In the genomic region with DNA sequence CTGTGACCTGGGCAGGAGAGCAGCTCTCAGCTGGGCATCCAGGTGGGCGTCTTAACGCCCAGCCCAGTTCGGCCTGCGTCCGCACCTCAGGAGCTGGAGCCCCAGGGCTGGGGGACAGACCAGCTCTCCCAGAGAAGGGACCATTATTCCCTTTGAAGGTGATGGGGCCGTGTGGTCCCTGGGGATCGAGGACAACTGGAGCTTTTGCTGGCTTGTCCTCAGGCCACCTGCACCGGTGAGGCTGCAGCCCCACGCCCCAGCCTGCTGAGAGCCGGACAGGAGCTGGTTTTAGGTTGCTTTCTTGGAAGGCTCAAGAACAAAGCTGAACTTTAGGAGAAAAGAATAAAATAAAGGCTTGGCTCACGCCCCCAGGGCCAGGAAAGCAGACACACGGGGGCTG, we compare ENCODE assay signal across 2 cellular contexts.
TF ChIP-seq lines count a peak whose summit lies in the region.

No MANE protein-coding gene starts in this region.

TF ChIP-seq in SK-N-SH, 30 proteins besides CTCF, POLR2A, EP300 and RAD21:
- TF ChIP-seq, protein P1, sequence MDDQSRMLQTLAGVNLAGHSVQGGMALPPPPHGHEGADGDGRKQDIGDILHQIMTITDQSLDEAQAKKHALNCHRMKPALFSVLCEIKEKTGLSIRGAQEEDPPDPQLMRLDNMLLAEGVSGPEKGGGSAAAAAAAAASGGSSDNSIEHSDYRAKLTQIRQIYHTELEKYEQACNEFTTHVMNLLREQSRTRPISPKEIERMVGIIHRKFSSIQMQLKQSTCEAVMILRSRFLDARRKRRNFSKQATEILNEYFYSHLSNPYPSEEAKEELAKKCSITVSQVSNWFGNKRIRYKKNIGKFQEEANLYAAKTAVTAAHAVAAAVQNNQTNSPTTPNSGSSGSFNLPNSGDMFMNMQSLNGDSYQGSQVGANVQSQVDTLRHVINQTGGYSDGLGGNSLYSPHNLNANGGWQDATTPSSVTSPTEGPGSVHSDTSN (IDR thresholded peaks at IDR 0.05) = no peak
- TF ChIP-seq MEF2A (IDR thresholded peaks at IDR 0.05; ENCODE audit: borderline replicate concordance, low read depth) = no peak
- no peak for TF ChIP-seq TEAD4 (IDR thresholded peaks at IDR 0.05; ENCODE audit: borderline replicate concordance, insufficient read depth)
- no peak for TF ChIP-seq RXRA (IDR thresholded peaks at IDR 0.05; ENCODE audit: borderline replicate concordance, low read depth)
- TF ChIP-seq ELF1 (IDR thresholded peaks at IDR 0.05) = no peak
- no peak for TF ChIP-seq FOXJ3 (CRISPR knock-in tag; IDR thresholded peaks at IDR 0.05)
- no peak for TF ChIP-seq NFIC (IDR thresholded peaks at IDR 0.05; ENCODE audit: borderline replicate concordance)
- TF ChIP-seq, protein P2, sequence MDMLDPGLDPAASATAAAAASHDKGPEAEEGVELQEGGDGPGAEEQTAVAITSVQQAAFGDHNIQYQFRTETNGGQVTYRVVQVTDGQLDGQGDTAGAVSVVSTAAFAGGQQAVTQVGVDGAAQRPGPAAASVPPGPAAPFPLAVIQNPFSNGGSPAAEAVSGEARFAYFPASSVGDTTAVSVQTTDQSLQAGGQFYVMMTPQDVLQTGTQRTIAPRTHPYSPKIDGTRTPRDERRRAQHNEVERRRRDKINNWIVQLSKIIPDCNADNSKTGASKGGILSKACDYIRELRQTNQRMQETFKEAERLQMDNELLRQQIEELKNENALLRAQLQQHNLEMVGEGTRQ (IDR thresholded peaks at IDR 0.05; ENCODE audit: borderline replicate concordance, low read depth, low read length) = no peak
- TF ChIP-seq SIN3A (IDR thresholded peaks at IDR 0.05; ENCODE audit: borderline replicate concordance, low read depth, low read length) = no peak
- no peak for TF ChIP-seq REST (IDR thresholded peaks at IDR 0.05; ENCODE audit: low read depth, low read length)
- no peak for TF ChIP-seq FOSL2 (IDR thresholded peaks at IDR 0.05; ENCODE audit: borderline replicate concordance, low read depth)
- no peak for TF ChIP-seq CHD2 (IDR thresholded peaks at IDR 0.05; ENCODE audit: low read length, partially characterized antibody)
- TF ChIP-seq GABPA (IDR thresholded peaks at IDR 0.05; ENCODE audit: low read depth) = no peak

TF ChIP-seq in SK-N-SH treated with all-trans-retinoic acid at 6 μM for 48 hours, 23 proteins besides CTCF, POLR2A, EP300 and RAD21:
- TF ChIP-seq ARNTL (CRISPR knock-in tag; IDR thresholded peaks at IDR 0.05; ENCODE audit: borderline replicate concordance, low read depth) (no peak), ESRRG (CRISPR knock-in tag; IDR thresholded peaks at IDR 0.05) (no peak), ZFP30 (CRISPR knock-in tag; IDR thresholded peaks at IDR 0.05) (no peak), ZFP3 (CRISPR knock-in tag; IDR thresholded peaks at IDR 0.05) (no peak), CSRNP3 (CRISPR knock-in tag; IDR thresholded peaks at IDR 0.05) (no peak), TOX (CRISPR knock-in tag; IDR thresholded peaks at IDR 0.05; ENCODE audit: borderline replicate concordance) (no peak), TSHZ2 (CRISPR knock-in tag; IDR thresholded peaks at IDR 0.05) (no peak), PPARA (CRISPR knock-in tag; IDR thresholded peaks at IDR 0.05; ENCODE audit: borderline replicate concordance) (no peak), GLIS3 (CRISPR knock-in tag; IDR thresholded peaks at IDR 0.05) (no peak), ZNF8 (CRISPR knock-in tag; IDR thresholded peaks at IDR 0.05) (no peak), CSDC2 (CRISPR knock-in tag; IDR thresholded peaks at IDR 0.05) (no peak)
- TF ChIP-seq, protein P3, sequence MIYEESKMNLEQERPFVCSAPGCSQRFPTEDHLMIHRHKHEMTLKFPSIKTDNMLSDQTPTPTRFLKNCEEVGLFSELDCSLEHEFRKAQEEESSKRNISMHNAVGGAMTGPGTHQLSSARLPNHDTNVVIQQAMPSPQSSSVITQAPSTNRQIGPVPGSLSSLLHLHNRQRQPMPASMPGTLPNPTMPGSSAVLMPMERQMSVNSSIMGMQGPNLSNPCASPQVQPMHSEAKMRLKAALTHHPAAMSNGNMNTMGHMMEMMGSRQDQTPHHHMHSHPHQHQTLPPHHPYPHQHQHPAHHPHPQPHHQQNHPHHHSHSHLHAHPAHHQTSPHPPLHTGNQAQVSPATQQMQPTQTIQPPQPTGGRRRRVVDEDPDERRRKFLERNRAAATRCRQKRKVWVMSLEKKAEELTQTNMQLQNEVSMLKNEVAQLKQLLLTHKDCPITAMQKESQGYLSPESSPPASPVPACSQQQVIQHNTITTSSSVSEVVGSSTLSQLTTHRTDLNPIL (CRISPR knock-in tag; IDR thresholded peaks at IDR 0.05; ENCODE audit: low read depth) = no peak
- TF ChIP-seq, protein P4, sequence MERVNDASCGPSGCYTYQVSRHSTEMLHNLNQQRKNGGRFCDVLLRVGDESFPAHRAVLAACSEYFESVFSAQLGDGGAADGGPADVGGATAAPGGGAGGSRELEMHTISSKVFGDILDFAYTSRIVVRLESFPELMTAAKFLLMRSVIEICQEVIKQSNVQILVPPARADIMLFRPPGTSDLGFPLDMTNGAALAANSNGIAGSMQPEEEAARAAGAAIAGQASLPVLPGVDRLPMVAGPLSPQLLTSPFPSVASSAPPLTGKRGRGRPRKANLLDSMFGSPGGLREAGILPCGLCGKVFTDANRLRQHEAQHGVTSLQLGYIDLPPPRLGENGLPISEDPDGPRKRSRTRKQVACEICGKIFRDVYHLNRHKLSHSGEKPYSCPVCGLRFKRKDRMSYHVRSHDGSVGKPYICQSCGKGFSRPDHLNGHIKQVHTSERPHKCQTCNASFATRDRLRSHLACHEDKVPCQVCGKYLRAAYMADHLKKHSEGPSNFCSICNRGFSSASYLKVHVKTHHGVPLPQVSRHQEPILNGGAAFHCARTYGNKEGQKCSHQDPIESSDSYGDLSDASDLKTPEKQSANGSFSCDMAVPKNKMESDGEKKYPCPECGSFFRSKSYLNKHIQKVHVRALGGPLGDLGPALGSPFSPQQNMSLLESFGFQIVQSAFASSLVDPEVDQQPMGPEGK (CRISPR knock-in tag; IDR thresholded peaks at IDR 0.05; ENCODE audit: borderline replicate concordance) = no peak
